ENCODE assay signal across 15 cellular contexts in genomic region chr13:27132538-27132937, GRCh38. TPM values are rescaled to one million over a fixed set of nuclear protein-coding genes. Genes with fewer than 3 reads are reported as not detected.
A peak's percentile ranks its signal among the peaks of the same experiment; 100 is the strongest.
DNase-seq lines count a peak whose midpoint lies in the region; ATAC-seq and TF ChIP-seq lines count a peak whose summit lies in the region.
"Had no signal": no experiment of that assay in that cellular context is flagged by ENCODE, and none has a peak within 500 bp of the region (broad histone marks: within the 10 kb centered on the region; RNA-seq: fewer than 3 reads in every experiment).

No MANE protein-coding gene starts in this region.

- whole genome bisulfite sequencing in spleen, 5 donors: 72 to 83% (median 78%) methylated on average over 5 of the region's 5 CpGs

- no peaks in the 10 kb centered on the region for H3K27me3 Mint-ChIP-seq in CD8-positive, alpha-beta T cell (ENCODE audit: low read depth)
- H3K27me3 Mint-ChIP-seq in activated T-helper 2 cell treated with anti-CD3 and anti-CD28 coated beads, Interferon-gamma antibody, Interleukin-2, Interleukin-4, amounts not matched to agents 10 μg/mL and 5 μg/mL and 100 μg/mL, durations not matched to agents 14 hours and 24 hours and 36 hours (ENCODE audit: low read depth): no peaks in the 10 kb centered on the region

- peaks cover 9% of the 10 kb centered on the region for H3K9me3 Mint-ChIP-seq in CD8-positive, alpha-beta T cell
- H3K9me3 Mint-ChIP-seq in activated T-helper 2 cell treated with anti-CD3 and anti-CD28 coated beads, Interferon-gamma antibody, Interleukin-2, Interleukin-4, amounts not matched to agents 10 μg/mL and 5 μg/mL and 100 μg/mL, durations not matched to agents 14 hours and 24 hours and 36 hours: peaks cover 12% of the 10 kb centered on the region

- no peak overlapping the region for H3K4me3 Mint-ChIP-seq in CD8-positive, alpha-beta T cell
- peak overlapping the region; percentile 7 for H3K4me3 Mint-ChIP-seq in activated T-helper 2 cell treated with anti-CD3 and anti-CD28 coated beads, Interferon-gamma antibody, Interleukin-2, Interleukin-4, amounts not matched to agents 10 μg/mL and 5 μg/mL and 100 μg/mL, durations not matched to agents 14 hours and 24 hours and 36 hours (ENCODE audit: low read depth)
- H3K4me3 Mint-ChIP-seq: mesothelial cell of epicardium had no signal

- DNase-seq in CD8-positive, alpha-beta T cell: no peak
- DNase-seq in activated T-helper 2 cell treated with anti-CD3 and anti-CD28 coated beads, Interferon-gamma antibody, Interleukin-2, Interleukin-4, amounts not matched to agents 10 μg/mL and 5 μg/mL and 100 μg/mL, durations not matched to agents 14 hours and 24 hours and 36 hours (ENCODE audit: low spot score): no peak
- no peak for DNase-seq in D341Med (ENCODE audit: low spot score)
- DNase-seq in DMS 273 treated with DMSO at 0.1 percent for 48 hours (lab: John Stamatoyannopoulos, UW): no peak
- DNase-seq in spleen: no peak
- no peak for DNase-seq in T1000 (lab: John Stamatoyannopoulos, UW)
- DNase-seq: dorsolateral prefrontal cortex; head of caudate nucleus; MM.1S; NK-92 treated with Interleukin-12 subunit alpha and Interleukin-12 subunit beta, amount 100 ng/mL, for 24 hours had no signal

- peaks cover 16% of the 10 kb centered on the region for H3K36me3 Mint-ChIP-seq in CD8-positive, alpha-beta T cell
- H3K36me3 Mint-ChIP-seq in activated T-helper 2 cell treated with anti-CD3 and anti-CD28 coated beads, Interferon-gamma antibody, Interleukin-2, Interleukin-4, amounts not matched to agents 10 μg/mL and 5 μg/mL and 100 μg/mL, durations not matched to agents 14 hours and 24 hours and 36 hours (ENCODE audit: low read depth): peaks cover 27% of the 10 kb centered on the region

- no peak for TF ChIP-seq POLR2A in spleen (IDR thresholded peaks at IDR 0.05)

- CTCF ChIA-PET in CD8-positive, alpha-beta T cell (lab: Charles Lee): no interaction called here

- no peaks in the 10 kb centered on the region for H3K9me3 ChIP-seq in CD8-positive, alpha-beta T cell (ENCODE audit: low read length)
- H3K9me3 ChIP-seq in spleen: peaks cover 0 to 17% (median 12%) of the 10 kb centered on the region in 8 donors

- no peak overlapping the region for H3K4me3 ChIP-seq in CD8-positive, alpha-beta T cell (ENCODE audit: low read depth, low read length)
- no peak overlapping the region for H3K4me3 ChIP-seq in spleen
- H3K4me3 ChIP-seq: BLaER1 treated with 17β-estradiol and CSF1 and Interleukin-3, amounts not matched to agents 10 nM and 100 nM; dorsolateral prefrontal cortex had no signal

- no peak overlapping the region for H3K27ac ChIP-seq in CD8-positive, alpha-beta T cell (ENCODE audit: low read depth, low read length)
- H3K27ac ChIP-seq in spleen: no peak overlapping the region
- H3K27ac ChIP-seq: BLaER1 treated with 17β-estradiol and CSF1 and Interleukin-3, amounts not matched to agents 10 nM and 100 nM; dorsolateral prefrontal cortex had no signal

- H3K36me3 ChIP-seq in CD8-positive, alpha-beta T cell (ENCODE audit: insufficient read depth, low read length): no peaks in the 10 kb centered on the region
- no peaks in the 10 kb centered on the region for H3K36me3 ChIP-seq in spleen

- peak overlapping the region; percentile 25 for H3K27ac Mint-ChIP-seq in CD8-positive, alpha-beta T cell
- peak overlapping the region; percentile 80 for H3K27ac Mint-ChIP-seq in activated T-helper 2 cell treated with anti-CD3 and anti-CD28 coated beads, Interferon-gamma antibody, Interleukin-2, Interleukin-4, amounts not matched to agents 10 μg/mL and 5 μg/mL and 100 μg/mL, durations not matched to agents 14 hours and 24 hours and 36 hours
- H3K27ac Mint-ChIP-seq: mesothelial cell of epicardium had no signal

- ATAC-seq in CD8-positive, alpha-beta T cell: no peak
- ATAC-seq in GM18907 (IDR thresholded peaks at IDR 0.05; ENCODE audit: unreplicated experiment) (peak; percentile 36), HG03039 (IDR thresholded peaks at IDR 0.05; ENCODE audit: unreplicated experiment) (peak; percentile 35)
- ATAC-seq: sciatic nerve had no signal

- no peak for TF ChIP-seq CTCF in CD8-positive, alpha-beta T cell (IDR thresholded peaks at IDR 0.05)
- TF ChIP-seq CTCF in spleen (IDR thresholded peaks at IDR 0.05 in 8 of 11, conservative IDR thresholded peaks at IDR 0.05 in 3 of 11): no peak

- H3K4me1 ChIP-seq in CD8-positive, alpha-beta T cell (ENCODE audit: insufficient read depth, low read length): peaks cover 28% of the 10 kb centered on the region
- H3K4me1 ChIP-seq in spleen: peaks cover 0 to 82% (median 37%) of the 10 kb centered on the region in 6 donors

- POLR2A ChIA-PET in CD8-positive, alpha-beta T cell (lab: Charles Lee): no interaction called here

- no peaks in the 10 kb centered on the region for H3K27me3 ChIP-seq in CD8-positive, alpha-beta T cell (ENCODE audit: insufficient read depth, low read length)
- H3K27me3 ChIP-seq in spleen (replicated peaks in 1 of 7): no peaks in the 10 kb centered on the region
- H3K27me3 ChIP-seq: BLaER1 treated with 17β-estradiol and CSF1 and Interleukin-3, amounts not matched to agents 10 nM and 100 nM; dorsolateral prefrontal cortex had no signal

- peaks cover 76% of the 10 kb centered on the region for H3K4me1 Mint-ChIP-seq in CD8-positive, alpha-beta T cell (ENCODE audit: low read depth)
- peaks cover 63% of the 10 kb centered on the region for H3K4me1 Mint-ChIP-seq in activated T-helper 2 cell treated with anti-CD3 and anti-CD28 coated beads, Interferon-gamma antibody, Interleukin-2, Interleukin-4, amounts not matched to agents 10 μg/mL and 5 μg/mL and 100 μg/mL, durations not matched to agents 14 hours and 24 hours and 36 hours (ENCODE audit: low read depth)

- intact Hi-C loops in CD8-positive, alpha-beta T cell (cut with DNase I, micrococcal nuclease): loop anchor here in 1 of 2 experiments (5.0 kb wide), 1 partner anchor 40 kb away; the partner anchor contains the start of gene USP12
- intact Hi-C loops in activated T-helper 2 cell treated with anti-CD3 and anti-CD28 coated beads, Interferon-gamma antibody, Interleukin-2, Interleukin-4, amounts not matched to agents 10 μg/mL and 5 μg/mL and 100 μg/mL, durations not matched to agents 14 hours and 24 hours and 36 hours (cut with micrococcal nuclease): loop anchor here (5.0 to 10.0 kb wide), 2 partner anchors 40 to 1228 kb away; no protein-coding TSS in a partner anchor
- intact Hi-C loops in spleen (cut with DNase I; ENCODE audit: low total_unique reads): no loop called here

RNA-seq across cellular contexts. Expression of gene USP12, which starts 39.1 kb away (rescaled TPM):
- 10 to 100 TPM; 80.3 to 85.1 TPM for total RNA-seq in CD8-positive, alpha-beta T cell
- 40.8 and 45.1 TPM in 2 replicates for total RNA-seq in activated T-helper 2 cell treated with anti-CD3 and anti-CD28 coated beads, Interferon-gamma antibody, Interleukin-2, Interleukin-4, amounts not matched to agents 10 μg/mL and 5 μg/mL and 100 μg/mL, durations not matched to agents 14 hours and 24 hours and 36 hours
- total RNA-seq in spleen: 10 to 100 TPM; 26.9 to 37.3 (median 34.3) TPM
- polyA plus RNA-seq in spleen: 10 to 100 TPM; 13.3 to 18.8 (median 16.1) TPM
